Comparison of ENCODE assay signal across 29 cellular contexts in genomic region chr4:13364178-13364577, GRCh38.
"Had no signal": no experiment of that assay in that cellular context is flagged by ENCODE, and none has a peak within 500 bp of the region (broad histone marks: within the 10 kb centered on the region; RNA-seq: fewer than 3 reads in every experiment).

No MANE protein-coding gene starts in this region.

- H3K4me1 Mint-ChIP-seq: endodermal cell; mesothelial cell of epicardium; naive B cell; stimulated activated naive CD8-positive, alpha-beta T cell treated with anti-CD3 and anti-CD28 coated beads, Interleukin-15, amount 100 ng/mL, for 72 hours had no signal

- H3K4me3 Mint-ChIP-seq: dendritic cell treated with granulocyte-macrophage colony-stimulating factor and Interleukin-4, amounts not matched to agents 40 ng/mL and 50 ng/mL, for 4 days; endodermal cell; mesothelial cell of epicardium; naive B cell; natural killer cell treated with Interleukin-12 subunit alpha and Interleukin-12 subunit beta and Interleukin-15 and Interleukin-18, amount 100 ng/mL, for 72 hours; neural progenitor cell; stimulated activated naive CD8-positive, alpha-beta T cell treated with anti-CD3 and anti-CD28 coated beads, Interleukin-15, amount 100 ng/mL, for 72 hours had no signal

- H3K27me3 ChIP-seq: colonic mucosa, gastrocnemius medialis, neural progenitor cell, right atrium auricular region, suprapubic skin, transverse colon, upper lobe of right lung, uterus had no signal

- FAIRE-seq: keratinocyte had no signal

- H3K27ac ChIP-seq: colonic mucosa, gastrocnemius medialis, neural progenitor cell, parathyroid adenoma, right atrium auricular region, suprapubic skin, transverse colon, upper lobe of right lung, uterus had no signal

- H3K36me3 Mint-ChIP-seq: mesothelial cell of epicardium; natural killer cell treated with Interleukin-12 subunit alpha and Interleukin-12 subunit beta and Interleukin-15 and Interleukin-18, amount 100 ng/mL, for 72 hours had no signal

- H3K4me1 ChIP-seq: colonic mucosa, gastrocnemius medialis, parathyroid adenoma, right atrium auricular region, suprapubic skin, transverse colon, upper lobe of right lung, uterus had no signal

- H3K36me3 ChIP-seq: colonic mucosa, gastrocnemius medialis, neural progenitor cell, right atrium auricular region, suprapubic skin, transverse colon, uterus had no signal

- H3K9me3 ChIP-seq: colonic mucosa, gastrocnemius medialis, mucosa of descending colon, right atrium auricular region, suprapubic skin, transverse colon, upper lobe of right lung, uterus had no signal

- H3K79me2 ChIP-seq: parathyroid adenoma had no signal

- H3K9ac ChIP-seq: neural progenitor cell, parathyroid adenoma had no signal

- DNase-seq: colonic mucosa; effector CD8-positive, alpha-beta T cell; endodermal cell; erythroblast; gastrocnemius medialis; mesenchymal stem cell; mucosa of descending colon; naive B cell; stimulated activated CD4-positive, alpha-beta T cell treated with anti-CD3 and anti-CD28 coated beads, Interleukin-12 subunit alpha, Interleukin-12 subunit beta, amount 100 ng/mL, for 4 hours; stimulated activated CD4-positive, alpha-beta T cell treated with anti-CD3 and anti-CD28 coated beads, Interleukin-1b, Interleukin-23, amount 100 ng/mL, for 48 hours; stimulated activated CD4-positive, alpha-beta T cell treated with anti-CD3 and anti-CD28 coated beads, Interleukin-4, amount 100 ng/mL, for 1 hour; stimulated activated CD8-positive, alpha-beta memory T cell treated with anti-CD3 and anti-CD28 coated beads, Interleukin-4, amount 100 ng/mL, for 48 hours; stimulated activated naive CD4-positive, alpha-beta T cell; stimulated activated naive CD8-positive, alpha-beta T cell treated with anti-CD3 and anti-CD28 coated beads, Interleukin-15, amount 100 ng/mL, for 72 hours; transverse colon; upper lobe of right lung; uterus had no signal

- H2AFZ ChIP-seq: neural progenitor cell, parathyroid adenoma had no signal

- H3K4me2 ChIP-seq: neural progenitor cell, smooth muscle cell had no signal

- ATAC-seq: gastrocnemius medialis; mucosa of descending colon; natural killer cell treated with Interleukin-12 subunit alpha and Interleukin-12 subunit beta and Interleukin-15 and Interleukin-18, amount 100 ng/mL, for 72 hours; sciatic nerve; stimulated activated naive CD8-positive, alpha-beta T cell treated with anti-CD3 and anti-CD28 coated beads, Interleukin-15, amount 100 ng/mL, for 72 hours; upper lobe of right lung had no signal

- H3K27ac Mint-ChIP-seq: dendritic cell treated with granulocyte-macrophage colony-stimulating factor and Interleukin-4, amounts not matched to agents 40 ng/mL and 50 ng/mL, for 4 days; endodermal cell; mesothelial cell of epicardium; natural killer cell treated with Interleukin-12 subunit alpha and Interleukin-12 subunit beta and Interleukin-15 and Interleukin-18, amount 100 ng/mL, for 72 hours; neural progenitor cell; stimulated activated naive CD8-positive, alpha-beta T cell treated with anti-CD3 and anti-CD28 coated beads, Interleukin-15, amount 100 ng/mL, for 72 hours had no signal

- H3K9me3 Mint-ChIP-seq: endodermal cell, mesothelial cell of epicardium, naive B cell, neural progenitor cell had no signal

- H3K27me3 Mint-ChIP-seq: dendritic cell treated with granulocyte-macrophage colony-stimulating factor and Interleukin-4, amounts not matched to agents 40 ng/mL and 50 ng/mL, for 4 days; naive B cell; natural killer cell treated with Interleukin-12 subunit alpha and Interleukin-12 subunit beta and Interleukin-15 and Interleukin-18, amount 100 ng/mL, for 72 hours; progenitor cell of endocrine pancreas; stimulated activated naive CD8-positive, alpha-beta T cell treated with anti-CD3 and anti-CD28 coated beads, Interleukin-15, amount 100 ng/mL, for 72 hours had no signal

- H3K4me3 ChIP-seq: colonic mucosa, gastrocnemius medialis, lung, mucosa of descending colon, neural progenitor cell, right atrium auricular region, smooth muscle cell, suprapubic skin, transverse colon, upper lobe of right lung, uterus had no signal
